In genomic region chr20:57958050-57958420, GRCh38 we compare ENCODE assay signal across 19 cellular contexts.
DNase-seq lines count a peak whose midpoint lies in the region; ATAC-seq and TF ChIP-seq lines count a peak whose summit lies in the region.
"Had no signal": no experiment of that assay in that cellular context is flagged by ENCODE, and none has a peak within 500 bp of the region (broad histone marks: within the 10 kb centered on the region; RNA-seq: fewer than 3 reads in every experiment).

No MANE protein-coding gene starts in this region.

- peaks cover 10% of the 10 kb centered on the region for H3K9me3 Mint-ChIP-seq in HFFc6

- ATAC-seq in body of pancreas: no peak
- ATAC-seq in GM18861 (IDR thresholded peaks at IDR 0.05; ENCODE audit: unreplicated experiment): no peak
- ATAC-seq in HG02885 (IDR thresholded peaks at IDR 0.05; ENCODE audit: poor library complexity, unreplicated experiment): no peak
- ATAC-seq: Right ventricle myocardium inferior had no signal

- peak overlapping the region; percentile 70 to 82 (median 80) for H3K27ac ChIP-seq in body of pancreas
- peak overlapping the region; percentile 55 for H3K27ac ChIP-seq in rectal smooth muscle tissue (ENCODE audit: low read depth, low read length)
- H3K27ac ChIP-seq in vagina: peak overlapping the region; percentile 82
- H3K27ac ChIP-seq: SJSA1 had no signal

- H3K36me3 Mint-ChIP-seq in HFFc6 (ENCODE audit: low read depth): peaks cover 20% of the 10 kb centered on the region
- H3K36me3 Mint-ChIP-seq: IgD-negative memory B cell had no signal

- WGBS in body of pancreas, 2 donors: 31 to 33% methylated on average over 3 of the region's 3 CpGs

- peak overlapping the region; percentile 71 for H3K27ac Mint-ChIP-seq in HFFc6
- H3K27ac Mint-ChIP-seq: H9, IgD-negative memory B cell had no signal

- H3K36me3 ChIP-seq in body of pancreas (replicated peaks in 1 of 2; ENCODE audit: insufficient read depth in 1 of 2, low read depth in 2 of 2) (no peaks in the 10 kb centered on the region), rectal smooth muscle tissue (ENCODE audit: control insufficient read depth, insufficient read depth, low read length) (no peaks in the 10 kb centered on the region), vagina (no peaks in the 10 kb centered on the region)
- H3K36me3 ChIP-seq: BE2C, SJSA1 had no signal

- TF ChIP-seq CTCF in HFFc6 (IDR thresholded peaks at IDR 0.05) (no peak), body of pancreas (IDR thresholded peaks at IDR 0.05) (no peak), vagina (IDR thresholded peaks at IDR 0.05) (no peak)

- intact Hi-C loops in body of pancreas (cut with DNase I): no loop called here
- intact Hi-C loops in vagina (cut with DNase I): no loop called here

- in situ Hi-C loops in G401 (cut with HindIII; ENCODE audit: low sequenced_read_pairs): no loop called here

- peaks cover 36% of the 10 kb centered on the region for H3K4me1 Mint-ChIP-seq in HFFc6 (ENCODE audit: low read depth)

- H3K4me1 ChIP-seq in body of pancreas (peaks cover 20% of the 10 kb centered on the region), rectal smooth muscle tissue (ENCODE audit: control insufficient read depth, insufficient read depth, low read length) (peaks cover 11% of the 10 kb centered on the region), vagina (peaks cover 49% of the 10 kb centered on the region)
- H3K4me1 ChIP-seq: BE2C had no signal

- no peak overlapping the region for H3K4me3 ChIP-seq in body of pancreas
- no peak overlapping the region for H3K4me3 ChIP-seq in rectal smooth muscle tissue (ENCODE audit: low read length)
- no peak overlapping the region for H3K4me3 ChIP-seq in vagina
- H3K4me3 ChIP-seq: SJSA1 had no signal

- H3K4me3 Mint-ChIP-seq in HFFc6: peak overlapping the region; percentile 4; the same call in 1 of the 2 replicates
- H3K4me3 Mint-ChIP-seq: H9, IgD-negative memory B cell had no signal

- no peak overlapping the region for H3K9ac ChIP-seq in rectal smooth muscle tissue (ENCODE audit: low read length)

- H3K9me3 ChIP-seq in body of pancreas (no peaks in the 10 kb centered on the region), vagina (no peaks in the 10 kb centered on the region)

- peaks cover 13% of the 10 kb centered on the region; the same call in 1 of the 2 replicates for H3K27me3 Mint-ChIP-seq in HFFc6 (ENCODE audit: insufficient read depth)

- H3K27me3 ChIP-seq in body of pancreas: no peaks in the 10 kb centered on the region
- no peaks in the 10 kb centered on the region for H3K27me3 ChIP-seq in rectal smooth muscle tissue (ENCODE audit: control insufficient read depth, insufficient read depth, low read length)
- H3K27me3 ChIP-seq in vagina: no peaks in the 10 kb centered on the region
- H3K27me3 ChIP-seq: BE2C, SJSA1 had no signal

- DNase-seq in HFFc6 (no peak), body of pancreas (no peak), vagina (ENCODE audit: extremely low spot score in 2 of 2) (no peak), G401 (ENCODE audit: low spot score) (no peak)
- DNase-seq: BE2C, H9, MM.1S, NCI-H1048, NCI-H1417 treated with DMSO at 0.1 percent for 48 hours, NCI-H187, NCI-H446, NCI-H526 treated with DMSO at 0.1 percent for 48 hours, OCI-M1 had no signal

- TF ChIP-seq POLR2A in body of pancreas (IDR thresholded peaks at IDR 0.05) (no peak), vagina (IDR thresholded peaks at IDR 0.05) (no peak)
